22 cellular contexts compared by ENCODE assay signal in the genomic region with DNA sequence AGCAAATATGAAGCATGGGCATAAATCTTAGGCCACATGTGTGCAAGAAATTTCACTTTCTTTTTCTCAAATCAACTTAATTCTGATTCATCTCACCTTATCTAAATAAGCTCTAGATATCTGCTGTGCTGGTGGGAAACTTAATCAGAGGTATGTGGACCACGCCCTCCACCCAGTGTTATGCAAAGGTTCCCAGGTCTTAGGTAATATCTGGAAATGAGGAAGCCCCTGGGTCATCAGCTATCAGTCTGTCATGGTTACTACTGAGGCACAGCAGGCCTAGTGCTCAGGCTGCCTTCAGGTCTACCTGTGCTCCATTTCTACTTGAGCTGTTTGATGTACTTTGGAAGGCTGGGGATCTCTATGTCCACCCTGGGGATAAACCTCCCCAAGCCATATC.
"Had no signal": no experiment of that assay in that cellular context is flagged by ENCODE, and none has a peak within 500 bp of the region (broad histone marks: within the 10 kb centered on the region; RNA-seq: fewer than 3 reads in every experiment).

No MANE protein-coding gene starts in this region.

- DNase-seq: activated T-cell treated with anti-CD3 and anti-CD28 coated beads, Interleukin-2, amount 50 U/mL, for 1 hour; adrenal gland; brain microvascular endothelial cell; central memory CD4-positive, alpha-beta T cell; dermis blood vessel endothelial cell; effector memory CD8-positive, alpha-beta T cell; heart left ventricle; kidney glomerular epithelial cell; left lung; naive thymus-derived CD8-positive, alpha-beta T cell; stimulated activated CD4-positive, alpha-beta T cell treated with anti-CD3 and anti-CD28 coated beads, Interleukin-15, amount 100 ng/mL, for 24 hours; stimulated activated CD4-positive, alpha-beta T cell treated with anti-CD3 and anti-CD28 coated beads, Interleukin-2, amount 100 ng/mL, for 48 hours; stimulated activated naive CD4-positive, alpha-beta T cell; T-helper 9 cell; upper lobe of right lung had no signal

- H3K27me3 Mint-ChIP-seq: effector memory CD8-positive, alpha-beta T cell had no signal

- H3K27ac ChIP-seq: adrenal gland, ascending aorta, brain microvascular endothelial cell, gastroesophageal sphincter, heart left ventricle, left lung, neural progenitor cell, upper lobe of right lung had no signal

- H3K4me1 ChIP-seq: adrenal gland, ascending aorta, gastroesophageal sphincter, heart left ventricle, left lung, neural progenitor cell, upper lobe of right lung had no signal

- H3K4me3 ChIP-seq: adrenal gland, ascending aorta, gastroesophageal sphincter, heart left ventricle, left lung, lung, neural progenitor cell, smooth muscle cell, upper lobe of right lung had no signal

- H3K36me3 ChIP-seq: adrenal gland, ascending aorta, brain microvascular endothelial cell, gastroesophageal sphincter, heart left ventricle, left lung, neural progenitor cell, upper lobe of right lung had no signal

- H3K4me1 Mint-ChIP-seq: naive thymus-derived CD8-positive, alpha-beta T cell had no signal

- H3K27ac Mint-ChIP-seq: activated naive CD4-positive, alpha-beta T cell treated with anti-CD3 and anti-CD28 coated beads, Interleukin-2, amount 50 U/mL, for 72 hours; effector memory CD8-positive, alpha-beta T cell; neural progenitor cell had no signal

- H3K9me3 ChIP-seq: adrenal gland, ascending aorta, gastroesophageal sphincter, heart left ventricle, left lung, upper lobe of right lung had no signal

- ATAC-seq: activated naive CD4-positive, alpha-beta T cell treated with anti-CD3 and anti-CD28 coated beads, Interleukin-2, amount 50 U/mL, for 72 hours; effector memory CD8-positive, alpha-beta T cell; gastroesophageal sphincter; heart left ventricle; left lung; naive thymus-derived CD8-positive, alpha-beta T cell; sciatic nerve; upper lobe of right lung had no signal

- H3K9ac ChIP-seq: neural progenitor cell had no signal

- H3K27me3 ChIP-seq: adrenal gland, ascending aorta, brain microvascular endothelial cell, gastroesophageal sphincter, heart left ventricle, left lung, neural progenitor cell, upper lobe of right lung had no signal

- H3K9me3 Mint-ChIP-seq: activated naive CD4-positive, alpha-beta T cell treated with anti-CD3 and anti-CD28 coated beads, Interleukin-2, amount 50 U/mL, for 72 hours; effector memory CD8-positive, alpha-beta T cell; neural progenitor cell had no signal

- H3K4me3 Mint-ChIP-seq: effector memory CD8-positive, alpha-beta T cell; naive thymus-derived CD8-positive, alpha-beta T cell; neural progenitor cell had no signal

- H3K36me3 Mint-ChIP-seq: activated naive CD4-positive, alpha-beta T cell treated with anti-CD3 and anti-CD28 coated beads, Interleukin-2, amount 50 U/mL, for 72 hours; naive thymus-derived CD8-positive, alpha-beta T cell; neural progenitor cell had no signal
